ENCODE assay signal across 1 cellular context in the genomic region with DNA sequence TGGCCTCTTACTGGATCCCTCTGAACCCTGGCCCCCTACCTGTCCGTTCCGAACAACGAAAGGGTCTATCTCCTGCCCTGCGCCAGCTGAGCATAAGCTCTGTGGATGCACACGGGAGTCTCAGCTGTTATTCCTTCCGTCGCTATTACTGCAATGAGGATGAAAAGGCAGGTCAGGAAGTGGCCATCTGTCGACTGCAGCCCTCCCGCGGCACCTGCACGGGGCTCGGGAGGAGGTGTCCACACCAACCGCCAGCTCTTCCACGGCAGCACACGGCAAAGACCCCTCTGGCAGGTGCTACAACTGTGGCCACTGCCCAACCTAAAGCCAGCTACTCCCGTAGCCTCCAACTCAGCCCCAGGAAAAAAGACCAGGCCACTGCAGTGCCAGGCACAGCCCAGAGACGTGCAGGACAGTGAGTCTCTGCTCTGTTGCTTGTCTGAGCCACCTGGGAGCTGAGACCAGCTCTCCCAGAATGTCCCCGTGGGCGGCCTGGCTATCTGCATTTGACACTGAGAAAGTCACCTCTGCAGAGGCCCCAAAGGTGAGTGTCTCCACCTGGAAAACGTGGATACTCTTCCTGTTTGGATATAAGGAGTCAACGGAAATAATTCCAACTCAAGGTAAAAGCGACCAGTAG.
TF ChIP-seq lines count a peak whose summit lies in the region.

No MANE protein-coding gene starts in this region.

TF ChIP-seq in GM12878, 131 proteins besides CTCF, POLR2A, EP300 and RAD21:
- no peak for TF ChIP-seq KLF5 (IDR thresholded peaks at IDR 0.05; ENCODE audit: partially characterized antibody)
- no peak for TF ChIP-seq YBX1 (IDR thresholded peaks at IDR 0.05)
- 0 out of 2 replicates have a peak, but pooled peaks have one; percentile 2 for TF ChIP-seq DPF2 (IDR thresholded peaks at IDR 0.05)
- no peak for TF ChIP-seq SIN3A (IDR thresholded peaks at IDR 0.05; ENCODE audit: low read depth, low read length)
- no peak for TF ChIP-seq SRF (IDR thresholded peaks at IDR 0.05; ENCODE audit: low read depth in 2 of 2, low read length in 2 of 2)
- no peak for TF ChIP-seq RELA (IDR thresholded peaks at IDR 0.05; ENCODE audit: borderline replicate concordance, partially characterized antibody)
- no peak for TF ChIP-seq NR2C1 (IDR thresholded peaks at IDR 0.05)
